In genomic region chr14:88879016-88879415, GRCh38 we compare ENCODE assay signal across 14 cellular contexts. TPM values are rescaled to one million over a fixed set of nuclear protein-coding genes. Genes with fewer than 3 reads are reported as not detected.
DNase-seq lines count a peak whose midpoint lies in the region; ATAC-seq and TF ChIP-seq lines count a peak whose summit lies in the region.
"Had no signal": no experiment of that assay in that cellular context is flagged by ENCODE, and none has a peak within 500 bp of the region (broad histone marks: within the 10 kb centered on the region; RNA-seq: fewer than 3 reads in every experiment).

No MANE protein-coding gene starts in this region.

- no peaks in the 10 kb centered on the region for H3K79me2 ChIP-seq in ACC112 (ENCODE audit: control insufficient read depth, insufficient read depth, low read length, unreplicated experiment)

- intact Hi-C loops in adrenal gland (cut with DNase I) (no loop called here), stomach (cut with DNase I; ENCODE audit: low total_unique reads) (loop anchor here (10.0 kb wide), 1 partner anchor 204 kb away; no protein-coding TSS in a partner anchor)

- TF ChIP-seq POLR2A in adrenal gland (IDR thresholded peaks at IDR 0.05) (no peak), stomach (IDR thresholded peaks at IDR 0.05) (no peak)

- H2AFZ ChIP-seq in ACC112 (ENCODE audit: low read length, unreplicated experiment) = no peak overlapping the region

- TF ChIP-seq EP300 in stomach (IDR thresholded peaks at IDR 0.05) = no peak

- WGBS in adrenal gland, 4 donors = 53 to 59% (median 53%) methylated on average over 3 of the region's 3 CpGs
- WGBS in stomach, 5 donors = 78 to 91% (median 88%) methylated on average over 3 of the region's 3 CpGs

- DNase-seq in HPDE6-E6E7 (ENCODE audit: extremely low spot score) (peak; percentile 22), adrenal gland (peak in 4 of 7 donors; percentile 30 to 45 (median 34)), fibroblast of villous mesenchyme (ENCODE audit: low read depth) (peak; percentile 75), DMS79 treated with DMSO at 0.1 percent for 48 hours (lab: John Stamatoyannopoulos, UW) (no peak), stomach (no peak), NCI-H510A (lab: John Stamatoyannopoulos, UW) (no peak)
- DNase-seq: activated CD4-positive, alpha-beta T cell treated with anti-CD3 and anti-CD28 coated beads, Interleukin-2, amount 50 U/mL, for 1 hour; activated effector memory CD4-positive, alpha-beta T cell treated with Interleukin-2 at 50 U/mL for 16 hours; glutamatergic neuron; NCI-H1417 treated with DMSO at 0.1 percent for 48 hours; NCI-H82 had no signal

- H3K27ac ChIP-seq in ACC112 (ENCODE audit: low read depth, low read length) (peak overlapping the region; percentile 70), adrenal gland (peak overlapping the region in 1 of 5 donors; percentile 26), stomach (no peak overlapping the region)

- no peaks in the 10 kb centered on the region for H3K27me3 ChIP-seq in ACC112 (ENCODE audit: insufficient read depth, low read length)
- no peaks in the 10 kb centered on the region for H3K27me3 ChIP-seq in adrenal gland
- H3K27me3 ChIP-seq in stomach = no peaks in the 10 kb centered on the region

- H3K36me3 ChIP-seq in ACC112 (ENCODE audit: insufficient read depth, low read length) (peaks cover 10% of the 10 kb centered on the region; the same call in 1 of the 2 replicates), adrenal gland (replicated peaks in 1 of 2) (no peaks in the 10 kb centered on the region), stomach (peaks cover 0 to 52% (median 39%) of the 10 kb centered on the region in 4 donors)

- ATAC-seq in HG03342 (IDR thresholded peaks at IDR 0.05; ENCODE audit: unreplicated experiment) = no peak
- ATAC-seq: left lobe of liver had no signal

- H3K9me3 ChIP-seq in adrenal gland (replicated peaks in 1 of 3) (no peaks in the 10 kb centered on the region), stomach (peaks cover 0 to 26% (median 11%) of the 10 kb centered on the region in 4 donors)

- peaks cover 8% of the 10 kb centered on the region for H3K4me1 ChIP-seq in ACC112 (ENCODE audit: control insufficient read depth, insufficient read depth, low read length, unreplicated experiment)
- peaks cover 0 to under 1% of the 10 kb centered on the region in 2 donors for H3K4me1 ChIP-seq in adrenal gland (replicated peaks in 1 of 2)
- H3K4me1 ChIP-seq in stomach = no peaks in the 10 kb centered on the region

- H3K4me3 ChIP-seq in ACC112 (ENCODE audit: low read depth, low read length) = no peak overlapping the region
- no peak overlapping the region for H3K4me3 ChIP-seq in adrenal gland
- H3K4me3 ChIP-seq in fibroblast of villous mesenchyme (ENCODE audit: low read depth, low read length) = no peak overlapping the region
- no peak overlapping the region for H3K4me3 ChIP-seq in stomach

- no peak for TF ChIP-seq CTCF in adrenal gland (IDR thresholded peaks at IDR 0.05)
- no peak for TF ChIP-seq CTCF in fibroblast of villous mesenchyme (IDR thresholded peaks at IDR 0.05; ENCODE audit: insufficient read depth, low read depth, low read length)
- TF ChIP-seq CTCF in stomach (IDR thresholded peaks at IDR 0.05) = no peak

RNA-seq across cellular contexts. Expression of gene TTC8, which starts 54.6 kb away (rescaled TPM):
- total RNA-seq in adrenal gland = 100 to 1,000 TPM in 1 of 8 donors, 10 to 100 TPM in 7; 40.4 to 184 (median 71.1) TPM
- 10 to 100 TPM; 53.5 to 68.5 (median 62.3) TPM for polyA plus RNA-seq in adrenal gland
- total RNA-seq in fibroblast of villous mesenchyme = 23.8 and 28.1 TPM in 2 replicates
- 10 to 100 TPM in 3 of 5 donors, 1 to 10 TPM in 1, not detected in 1; 2.7 to 53.1 (median 18.0) TPM for total RNA-seq in stomach
- 1 to 10 TPM; 5.8 to 8.7 (median 8.4) TPM for polyA plus RNA-seq in stomach

Comparison
In these comparisons a context has a peak if more than half of its experiments do, and no peak if none do; other contexts are left out.
1. DNase-seq: peak in HPDE6-E6E7 (single experiment), adrenal gland (4 of 7) and fibroblast of villous mesenchyme (single experiment); none in DMS79 treated with DMSO at 0.1 percent for 48 hours (single experiment), stomach (single experiment) and NCI-H510A (single experiment).